Comparison of ENCODE assay signal across 10 cellular contexts in genomic region chr20:50691585-50692552, GRCh38. TPM values are rescaled to one million over a fixed set of nuclear protein-coding genes. Genes with fewer than 3 reads are reported as not detected.
DNase-seq lines count a peak whose midpoint lies in the region; ATAC-seq and TF ChIP-seq lines count a peak whose summit lies in the region.
"Had no signal": no experiment of that assay in that cellular context is flagged by ENCODE, and none has a peak within 500 bp of the region (broad histone marks: within the 10 kb centered on the region; RNA-seq: fewer than 3 reads in every experiment).

No MANE protein-coding gene starts in this region.

- H3K27ac ChIP-seq in endodermal cell (ENCODE audit: low read depth, low read length) (no peak overlapping the region), thymus (ENCODE audit: low read depth) (peak overlapping the region; percentile 61)

- no peak overlapping the region for H3K27ac Mint-ChIP-seq in T-helper 1 cell treated with Interleukin-12 subunit alpha and Interleukin-12 subunit beta and Interleukin-4 antibody, amounts not matched to agents 30 μg/mL and 1 μg/mL, for 36 hours
- peak overlapping the region; percentile 13 for H3K27ac Mint-ChIP-seq in endodermal cell
- H3K27ac Mint-ChIP-seq in memory B cell, result no peak overlapping the region
- H3K27ac Mint-ChIP-seq: activated T-helper 17 cell treated with anti-CD3 and anti-CD28 coated beads, Interleukin-2, amount 50 U/mL, for 72 hours had no signal

- no peaks in the 10 kb centered on the region for H3K9me3 Mint-ChIP-seq in T-helper 1 cell treated with Interleukin-12 subunit alpha and Interleukin-12 subunit beta and Interleukin-4 antibody, amounts not matched to agents 30 μg/mL and 1 μg/mL, for 36 hours
- no peaks in the 10 kb centered on the region for H3K9me3 Mint-ChIP-seq in endodermal cell
- no peaks in the 10 kb centered on the region for H3K9me3 Mint-ChIP-seq in memory B cell
- H3K9me3 Mint-ChIP-seq: activated T-helper 17 cell treated with anti-CD3 and anti-CD28 coated beads, Interleukin-2, amount 50 U/mL, for 72 hours had no signal

- no peaks in the 10 kb centered on the region for H3K36me3 Mint-ChIP-seq in T-helper 1 cell treated with Interleukin-12 subunit alpha and Interleukin-12 subunit beta and Interleukin-4 antibody, amounts not matched to agents 30 μg/mL and 1 μg/mL, for 36 hours (ENCODE audit: low read depth)
- H3K36me3 Mint-ChIP-seq in endodermal cell (ENCODE audit: low read depth) (no peaks in the 10 kb centered on the region), memory B cell (peaks cover 2% of the 10 kb centered on the region)

- peaks cover 8% of the 10 kb centered on the region for H3K4me1 Mint-ChIP-seq in T-helper 1 cell treated with Interleukin-12 subunit alpha and Interleukin-12 subunit beta and Interleukin-4 antibody, amounts not matched to agents 30 μg/mL and 1 μg/mL, for 36 hours (ENCODE audit: low read depth)
- H3K4me1 Mint-ChIP-seq in endodermal cell, result peaks cover 23% of the 10 kb centered on the region
- peaks cover 9% of the 10 kb centered on the region for H3K4me1 Mint-ChIP-seq in memory B cell
- H3K4me1 Mint-ChIP-seq: activated T-helper 17 cell treated with anti-CD3 and anti-CD28 coated beads, Interleukin-2, amount 50 U/mL, for 72 hours had no signal

- no peak overlapping the region for H3K9ac ChIP-seq in endodermal cell (ENCODE audit: extremely low read depth, low read length, poor library complexity, severe bottlenecking)

- no peak for TF ChIP-seq CTCF in endodermal cell (conservative IDR thresholded peaks at IDR 0.05)

- H3K4me3 Mint-ChIP-seq in T-helper 1 cell treated with Interleukin-12 subunit alpha and Interleukin-12 subunit beta and Interleukin-4 antibody, amounts not matched to agents 30 μg/mL and 1 μg/mL, for 36 hours, result peak overlapping the region; percentile 28
- H3K4me3 Mint-ChIP-seq in endodermal cell (peak overlapping the region; percentile 62), memory B cell (peak overlapping the region; percentile 18)

- H3K4me1 ChIP-seq in endodermal cell (ENCODE audit: control insufficient read depth, insufficient read depth, low read length), result no peaks in the 10 kb centered on the region
- H3K4me1 ChIP-seq in thymus (ENCODE audit: control insufficient read depth, insufficient read depth, low read length), result no peaks in the 10 kb centered on the region

- 36 to 43% methylated on average over 13 to 22 of the region's 22 CpGs for WGBS in endodermal cell (ENCODE audit: insufficient coverage in 1 of 2, insufficient read length in 1 of 2), 2 experiments
- WGBS in thymus, result 37% methylated on average over 22 of the region's 22 CpGs

- H3K36me3 ChIP-seq in endodermal cell (ENCODE audit: control insufficient read depth, insufficient read depth, low read length), result no peaks in the 10 kb centered on the region
- no peaks in the 10 kb centered on the region for H3K36me3 ChIP-seq in thymus (ENCODE audit: control insufficient read depth, insufficient read depth)

- H3K4me3 ChIP-seq in endodermal cell (ENCODE audit: low read length), result peak overlapping the region; percentile 43
- H3K4me3 ChIP-seq in thymus (ENCODE audit: low read length), result peak overlapping the region; percentile 21

- H3K27me3 ChIP-seq in endodermal cell (ENCODE audit: control insufficient read depth, insufficient read depth, low read length, poor library complexity, severe bottlenecking), result peaks cover 30% of the 10 kb centered on the region
- peaks cover 33% of the 10 kb centered on the region for H3K27me3 ChIP-seq in thymus (ENCODE audit: control insufficient read depth, insufficient read depth)

- DNase-seq in T-helper 1 cell, result no peak
- DNase-seq in endodermal cell, result peak; percentile 67
- DNase-seq in memory B cell (ENCODE audit: low spot score in 2 of 2), result no peak
- no peak for DNase-seq in NCI-H82 (lab: John Stamatoyannopoulos, UW)
- DNase-seq in stimulated activated CD4-positive, alpha-beta T cell treated with anti-CD3 and anti-CD28 coated beads, Interleukin-15, amount 100 ng/mL, for 24 hours, result no peak

- H3K27me3 Mint-ChIP-seq in T-helper 1 cell treated with Interleukin-12 subunit alpha and Interleukin-12 subunit beta and Interleukin-4 antibody, amounts not matched to agents 30 μg/mL and 1 μg/mL, for 36 hours (ENCODE audit: low read depth), result peaks cover 50% of the 10 kb centered on the region
- H3K27me3 Mint-ChIP-seq in endodermal cell (ENCODE audit: insufficient read depth), result peaks cover 22% of the 10 kb centered on the region
- peaks cover 29% of the 10 kb centered on the region for H3K27me3 Mint-ChIP-seq in memory B cell

- no peaks in the 10 kb centered on the region for H3K9me3 ChIP-seq in endodermal cell (ENCODE audit: control insufficient read depth, low read length)
- H3K9me3 ChIP-seq in thymus (ENCODE audit: control insufficient read depth), result no peaks in the 10 kb centered on the region

- no peak for ATAC-seq in memory B cell (ENCODE audit: low read depth)
- ATAC-seq in HG02840 (IDR thresholded peaks at IDR 0.05; ENCODE audit: low FRiP score, unreplicated experiment), result no peak
- ATAC-seq: activated T-helper 17 cell treated with anti-CD3 and anti-CD28 coated beads, Interleukin-2, amount 50 U/mL, for 72 hours had no signal

RNA-seq across cellular contexts. Expression of gene RIPOR3, which starts 0.5 kb away (rescaled TPM):
- total RNA-seq in endodermal cell, result 1 to 10 TPM in 1 of 2 donors, under 1 TPM in 1; 0.46 to 1.4 TPM
- 0.96 TPM for polyA plus RNA-seq in endodermal cell (2013, experiment 1 of 2)
- polyA plus RNA-seq in endodermal cell (2013, experiment 2 of 2), result 0.25 TPM
- polyA plus RNA-seq in thymus, result 23.4 TPM
- total RNA-seq: A172; activated T-helper 17 cell treated with anti-CD3 and anti-CD28 coated beads, Interleukin-2, amount 50 U/mL, for 72 hours had no signal

RNA-seq across cellular contexts. Expression of gene PARD6B, which starts 39.5 kb away (rescaled TPM):
- total RNA-seq in endodermal cell, result 10 to 100 TPM; 29.0 to 36.7 TPM
- polyA plus RNA-seq in endodermal cell (2013, experiment 1 of 2), result 5.8 TPM
- polyA plus RNA-seq in endodermal cell (2013, experiment 2 of 2), result 7.0 TPM
- polyA plus RNA-seq in thymus, result 3.7 TPM
